ENCODE assay signal across 12 cellular contexts in genomic region chr16:9966569-9967157, GRCh38.
DNase-seq lines count a peak whose midpoint lies in the region; ATAC-seq, FAIRE-seq and TF ChIP-seq lines count a peak whose summit lies in the region.
"Had no signal": no experiment of that assay in that cellular context is flagged by ENCODE, and none has a peak within 500 bp of the region (broad histone marks: within the 10 kb centered on the region; RNA-seq: fewer than 3 reads in every experiment).

No MANE protein-coding gene starts in this region.

- H3K27me3 ChIP-seq in transverse colon, result no peaks in the 10 kb centered on the region
- H3K27me3 ChIP-seq: BLaER1 treated with 17β-estradiol and CSF1 and Interleukin-3, amounts not matched to agents 10 nM and 100 nM had no signal

- no peaks in the 10 kb centered on the region for H3K9me3 ChIP-seq in transverse colon
- H3K9me3 ChIP-seq: BLaER1 treated with 17β-estradiol and CSF1 and Interleukin-3, amounts not matched to agents 10 nM and 100 nM had no signal

- in situ Hi-C loops in transverse colon (cut with MboI; ENCODE audit: low pct_ligation_motif_present in 1 of 4, low pct_unique_long_range_greater_than_20kb in 1 of 4, low sequenced_read_pairs in 3 of 4), result no loop called here

- no peak for TF ChIP-seq CTCF in transverse colon (IDR thresholded peaks at IDR 0.05)

- no peak for FAIRE-seq in urothelium cell line (lab: Jason Lieb, UNC)

- DNase-seq in stimulated activated CD4-positive, alpha-beta T cell treated with anti-CD3 and anti-CD28 coated beads, Interleukin-15, amount 100 ng/mL, for 24 hours, result peak; percentile 15
- DNase-seq in stimulated activated CD4-positive, alpha-beta T cell treated with anti-CD3 and anti-CD28 coated beads, Interleukin-12 subunit alpha, Interleukin-12 subunit beta, amount 100 ng/mL, for 4 hours, result no peak
- DNase-seq in SW480 (ENCODE audit: low spot score) (peak; percentile 32), urothelium cell line (ENCODE audit: low spot score) (peak; percentile 49), NCI-H187 (lab: John Stamatoyannopoulos, UW) (no peak), transverse colon (no peak), NCI-H524 (lab: John Stamatoyannopoulos, UW) (no peak)
- DNase-seq: NCI-H345 had no signal

- intact Hi-C loops in transverse colon (cut with DNase I; ENCODE audit: low total_unique reads), result no loop called here

- peak; percentile 62 for ATAC-seq in HG02798 (IDR thresholded peaks at IDR 0.05; ENCODE audit: poor library complexity, unreplicated experiment)
- ATAC-seq: sciatic nerve had no signal

- no peaks in the 10 kb centered on the region for H3K36me3 ChIP-seq in transverse colon
- H3K36me3 ChIP-seq: BLaER1 treated with 17β-estradiol and CSF1 and Interleukin-3, amounts not matched to agents 10 nM and 100 nM had no signal

- WGBS in transverse colon (ENCODE audit: low coverage in 1 of 2), 2 donors, result 76 to 85% methylated on average over 8 to 9 of the region's 9 CpGs

- no peak for TF ChIP-seq EP300 in transverse colon (IDR thresholded peaks at IDR 0.05; ENCODE audit: low read depth)

- no peak overlapping the region for H3K4me3 ChIP-seq in transverse colon
- H3K4me3 ChIP-seq: BLaER1 treated with 17β-estradiol and CSF1 and Interleukin-3, amounts not matched to agents 10 nM and 100 nM had no signal

- H3K4me1 ChIP-seq in transverse colon, result no peaks in the 10 kb centered on the region

- H3K27ac ChIP-seq in transverse colon, result no peak overlapping the region
- H3K27ac ChIP-seq: BLaER1 treated with 17β-estradiol and CSF1 and Interleukin-3, amounts not matched to agents 10 nM and 100 nM; VCaP had no signal

- no peak for TF ChIP-seq POLR2A in transverse colon (IDR thresholded peaks at IDR 0.05)

Comparison
In these comparisons a context has a peak if more than half of its experiments do, and no peak if none do; other contexts are left out.
1. DNase-seq: peak in stimulated activated CD4-positive, alpha-beta T cell treated with anti-CD3 and anti-CD28 coated beads, Interleukin-15, amount 100 ng/mL, for 24 hours (single experiment), SW480 (single experiment) and urothelium cell line (single experiment); none in stimulated activated CD4-positive, alpha-beta T cell treated with anti-CD3 and anti-CD28 coated beads, Interleukin-12 subunit alpha, Interleukin-12 subunit beta, amount 100 ng/mL, for 4 hours (single experiment), NCI-H187 (0 of 2), transverse colon (single experiment) and NCI-H524 (0 of 2).